In the genomic region with DNA sequence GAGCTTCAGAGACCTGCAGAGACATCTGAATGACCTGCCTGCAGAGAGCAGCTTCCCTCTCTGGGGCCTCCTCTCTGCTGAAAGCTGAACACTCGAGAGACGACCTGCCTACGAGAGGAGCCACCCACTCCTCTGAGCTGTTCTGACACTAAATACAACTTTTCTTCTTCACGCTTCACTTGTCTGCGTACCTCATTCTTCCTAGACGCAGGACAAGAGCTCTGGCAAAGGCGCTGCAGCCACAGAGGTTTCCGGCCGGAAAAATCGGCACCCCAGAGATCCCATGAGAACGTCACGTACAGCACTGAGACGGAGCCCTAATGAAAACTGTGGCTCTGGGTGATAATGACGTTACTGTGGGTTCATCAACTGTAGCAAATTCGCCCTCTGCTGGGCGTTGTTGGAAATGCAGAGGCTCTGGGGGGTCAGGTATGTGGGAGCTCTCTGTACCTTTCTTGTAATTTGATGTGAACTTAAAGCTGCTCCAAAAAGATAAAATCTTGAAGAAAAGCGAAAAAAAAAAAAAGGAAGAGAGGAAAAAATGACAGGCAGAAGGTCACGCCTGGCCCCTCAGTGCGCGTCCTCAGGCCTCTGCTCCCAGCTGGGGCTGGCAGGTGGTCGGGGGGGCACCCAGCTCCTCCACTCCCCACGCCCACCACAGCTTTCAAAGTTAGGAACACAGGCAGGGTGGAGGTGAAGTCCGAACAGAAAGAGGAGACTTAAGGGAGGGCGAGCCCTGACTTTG, we compare ENCODE assay signal across 8 cellular contexts.
DNase-seq lines count a peak whose midpoint lies in the region; ATAC-seq, FAIRE-seq and TF ChIP-seq lines count a peak whose summit lies in the region.

No MANE protein-coding gene starts in this region.

- 30 to 38% (median 31%) methylated on average over 24 of the region's 24 CpGs for WGBS in stomach, 5 donors

- peak overlapping the region; percentile 49 for H2AFZ ChIP-seq in neuron (ENCODE audit: low read depth, low read length)

- TF ChIP-seq CTCF in D721Med (IDR thresholded peaks at IDR 0.05; ENCODE audit: insufficient read depth, missing control alignments) (peak; percentile 88), foreskin fibroblast (IDR thresholded peaks at IDR 0.05; ENCODE audit: low read depth, low read length) (peak; percentile 93), stomach (IDR thresholded peaks at IDR 0.05) (peak in 5 of 7 experiments; percentile 81 to 98 (median 94))

- FAIRE-seq in D721Med (lab: Jason Lieb, UNC) (no peak), RCC 7860 (lab: Jason Lieb, UNC) (no peak)

- TF ChIP-seq EP300 in stomach (IDR thresholded peaks at IDR 0.05), result peak; percentile 4

- no peak for TF ChIP-seq POLR2A in stomach (IDR thresholded peaks at IDR 0.05)

- H3K27ac ChIP-seq in stomach, result peak overlapping the region in 4 of 5 donors; percentile 7 to 62 (median 54)

- ATAC-seq in GM21515 (IDR thresholded peaks at IDR 0.05; ENCODE audit: unreplicated experiment), result peak; percentile 94

- H3K4me1 ChIP-seq in neuron (ENCODE audit: insufficient read depth, low read length), result peaks cover 8% of the 10 kb centered on the region
- peaks cover 8 to 31% (median 16%) of the 10 kb centered on the region in 4 donors for H3K4me1 ChIP-seq in stomach

- H3K4me3 ChIP-seq in foreskin fibroblast (ENCODE audit: low read depth in 1 of 2, low read length in 2 of 2) (peak overlapping the region; percentile 42 to 58), neuron (ENCODE audit: low read length) (peak overlapping the region; percentile 33), stomach (peak overlapping the region; percentile 25 to 36 (median 32))

- H3K9me3 ChIP-seq in neuron (ENCODE audit: low read length), result peaks cover 3% of the 10 kb centered on the region
- peaks cover 7 to 16% (median 11%) of the 10 kb centered on the region in 4 donors for H3K9me3 ChIP-seq in stomach

- no peaks in the 10 kb centered on the region for H3K36me3 ChIP-seq in neuron (ENCODE audit: insufficient read depth, low read length)
- no peaks in the 10 kb centered on the region for H3K36me3 ChIP-seq in stomach

- H3K27me3 ChIP-seq in neuron (ENCODE audit: insufficient read depth, low read length) (no peaks in the 10 kb centered on the region), stomach (no peaks in the 10 kb centered on the region)

- intact Hi-C loops in stomach (cut with DNase I; ENCODE audit: low total_unique reads), result loop anchor here (5.0 kb wide), 1 partner anchor 275 kb away; the partner anchor contains the start of gene NCAPG2

- DNase-seq in D721Med (ENCODE audit: insufficient read length, low spot score) (peak; percentile 73), HuH-7 (ENCODE audit: low spot score) (peak; percentile 94), RCC 7860 (ENCODE audit: low spot score) (peak; percentile 62), foreskin fibroblast (peak; percentile 60 to 86), stomach (peak; percentile 92)
- DNase-seq in activated T-helper 1 cell treated with anti-CD3 and anti-CD28 coated beads, Interleukin-2, amount 50 U/mL, for 16 hours (ENCODE audit: low read depth in 1 of 2, low spot score in 1 of 2), result peak; percentile 78 to 94

Comparison
In these comparisons a context has a peak if more than half of its experiments do, and no peak if none do; other contexts are left out.
1. Peak in every context shown above with its lines: DNase-seq, ATAC-seq, H3K4me3 ChIP-seq and H3K27ac ChIP-seq.